In genomic region chr1:74732960-74733615, GRCh38 we compare ENCODE assay signal across 1 cellular context.
TF ChIP-seq lines count a peak whose summit lies in the region.

A gene with protein sequence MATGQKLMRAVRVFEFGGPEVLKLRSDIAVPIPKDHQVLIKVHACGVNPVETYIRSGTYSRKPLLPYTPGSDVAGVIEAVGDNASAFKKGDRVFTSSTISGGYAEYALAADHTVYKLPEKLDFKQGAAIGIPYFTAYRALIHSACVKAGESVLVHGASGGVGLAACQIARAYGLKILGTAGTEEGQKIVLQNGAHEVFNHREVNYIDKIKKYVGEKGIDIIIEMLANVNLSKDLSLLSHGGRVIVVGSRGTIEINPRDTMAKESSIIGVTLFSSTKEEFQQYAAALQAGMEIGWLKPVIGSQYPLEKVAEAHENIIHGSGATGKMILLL (minus strand): TSS chr1:74733050. CDS start chr1:74724821, 8,229 bp downstream.
A gene with protein sequence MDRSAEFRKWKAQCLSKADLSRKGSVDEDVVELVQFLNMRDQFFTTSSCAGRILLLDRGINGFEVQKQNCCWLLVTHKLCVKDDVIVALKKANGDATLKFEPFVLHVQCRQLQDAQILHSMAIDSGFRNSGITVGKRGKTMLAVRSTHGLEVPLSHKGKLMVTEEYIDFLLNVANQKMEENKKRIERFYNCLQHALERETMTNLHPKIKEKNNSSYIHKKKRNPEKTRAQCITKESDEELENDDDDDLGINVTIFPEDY (plus strand): TSS chr1:74733152. CDS start chr1:74733245, 93 bp downstream.

TF ChIP-seq in HEK293, 187 proteins besides CTCF, POLR2A, EP300 and RAD21 (continued from another document and continues in another):
- TF ChIP-seq ZNF239 (tag by site-specific recombination; IDR thresholded peaks at IDR 0.05) = no peak
- peak; percentile 18; the same call in 1 of the 2 replicates for TF ChIP-seq MEIS1 (CRISPR knock-in tag; IDR thresholded peaks at IDR 0.05; ENCODE audit: borderline replicate concordance)
- no peak for TF ChIP-seq ZFP3 (tag by site-specific recombination; IDR thresholded peaks at IDR 0.05; ENCODE audit: low read depth)
- no peak for TF ChIP-seq OVOL3 (tag by site-specific recombination; IDR thresholded peaks at IDR 0.05)
- TF ChIP-seq ZNF354C (tag by site-specific recombination; IDR thresholded peaks at IDR 0.05; ENCODE audit: borderline replicate concordance, low read depth) = no peak
- no peak for TF ChIP-seq ZFP69B (tag by site-specific recombination; IDR thresholded peaks at IDR 0.05)
- TF ChIP-seq KLF8 (tag by site-specific recombination; IDR thresholded peaks at IDR 0.05) = peak; percentile 79
- peak; percentile 67 for TF ChIP-seq ZNF629 (tag by site-specific recombination; IDR thresholded peaks at IDR 0.05)
- TF ChIP-seq ZNF214 (tag by site-specific recombination; IDR thresholded peaks at IDR 0.05; ENCODE audit: borderline replicate concordance) = no peak
- no peak for TF ChIP-seq ZNF248 (tag by site-specific recombination; IDR thresholded peaks at IDR 0.05)
- TF ChIP-seq ZNF280D (tag by site-specific recombination; IDR thresholded peaks at IDR 0.05) = no peak
- TF ChIP-seq KLF16 (tag by site-specific recombination; IDR thresholded peaks at IDR 0.05) = peak; percentile 20; the same call in 1 of the 2 replicates
- TF ChIP-seq ZNF19 (tag by site-specific recombination; IDR thresholded peaks at IDR 0.05; ENCODE audit: low read depth) = no peak
- TF ChIP-seq ZBTB44 (tag by site-specific recombination; IDR thresholded peaks at IDR 0.05) = no peak
- TF ChIP-seq, protein P1, sequence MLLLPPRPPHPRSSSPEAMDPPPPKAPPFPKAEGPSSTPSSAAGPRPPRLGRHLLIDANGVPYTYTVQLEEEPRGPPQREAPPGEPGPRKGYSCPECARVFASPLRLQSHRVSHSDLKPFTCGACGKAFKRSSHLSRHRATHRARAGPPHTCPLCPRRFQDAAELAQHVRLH (tag by site-specific recombination; IDR thresholded peaks at IDR 0.05) = peak; percentile 38; the same call in 1 of the 2 replicates
- TF ChIP-seq GLI4 (tag by site-specific recombination; IDR thresholded peaks at IDR 0.05) = no peak
- TF ChIP-seq ZNF571 (tag by site-specific recombination; IDR thresholded peaks at IDR 0.05) = no peak
- TF ChIP-seq ZNF791 (tag by site-specific recombination; IDR thresholded peaks at IDR 0.05) = no peak
- TF ChIP-seq YY2 (tag by site-specific recombination; IDR thresholded peaks at IDR 0.05) = peak; percentile 96
- TF ChIP-seq ZNF23 (tag by site-specific recombination; IDR thresholded peaks at IDR 0.05; ENCODE audit: borderline replicate concordance) = no peak
- TF ChIP-seq, protein P2, sequence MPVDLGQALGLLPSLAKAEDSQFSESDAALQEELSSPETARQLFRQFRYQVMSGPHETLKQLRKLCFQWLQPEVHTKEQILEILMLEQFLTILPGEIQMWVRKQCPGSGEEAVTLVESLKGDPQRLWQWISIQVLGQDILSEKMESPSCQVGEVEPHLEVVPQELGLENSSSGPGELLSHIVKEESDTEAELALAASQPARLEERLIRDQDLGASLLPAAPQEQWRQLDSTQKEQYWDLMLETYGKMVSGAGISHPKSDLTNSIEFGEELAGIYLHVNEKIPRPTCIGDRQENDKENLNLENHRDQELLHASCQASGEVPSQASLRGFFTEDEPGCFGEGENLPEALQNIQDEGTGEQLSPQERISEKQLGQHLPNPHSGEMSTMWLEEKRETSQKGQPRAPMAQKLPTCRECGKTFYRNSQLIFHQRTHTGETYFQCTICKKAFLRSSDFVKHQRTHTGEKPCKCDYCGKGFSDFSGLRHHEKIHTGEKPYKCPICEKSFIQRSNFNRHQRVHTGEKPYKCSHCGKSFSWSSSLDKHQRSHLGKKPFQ (tag by site-specific recombination; IDR thresholded peaks at IDR 0.05) = no peak
- TF ChIP-seq ZNF785 (tag by site-specific recombination; IDR thresholded peaks at IDR 0.05) = no peak
- no peak for TF ChIP-seq ZNF529 (tag by site-specific recombination; IDR thresholded peaks at IDR 0.05; ENCODE audit: insufficient replicate concordance)
- TF ChIP-seq ATF2 (tag by site-specific recombination; IDR thresholded peaks at IDR 0.05; ENCODE audit: low read depth) = no peak
- peak; percentile 65 for TF ChIP-seq IKZF3 (tag by site-specific recombination; IDR thresholded peaks at IDR 0.05)
- TF ChIP-seq, protein P3, sequence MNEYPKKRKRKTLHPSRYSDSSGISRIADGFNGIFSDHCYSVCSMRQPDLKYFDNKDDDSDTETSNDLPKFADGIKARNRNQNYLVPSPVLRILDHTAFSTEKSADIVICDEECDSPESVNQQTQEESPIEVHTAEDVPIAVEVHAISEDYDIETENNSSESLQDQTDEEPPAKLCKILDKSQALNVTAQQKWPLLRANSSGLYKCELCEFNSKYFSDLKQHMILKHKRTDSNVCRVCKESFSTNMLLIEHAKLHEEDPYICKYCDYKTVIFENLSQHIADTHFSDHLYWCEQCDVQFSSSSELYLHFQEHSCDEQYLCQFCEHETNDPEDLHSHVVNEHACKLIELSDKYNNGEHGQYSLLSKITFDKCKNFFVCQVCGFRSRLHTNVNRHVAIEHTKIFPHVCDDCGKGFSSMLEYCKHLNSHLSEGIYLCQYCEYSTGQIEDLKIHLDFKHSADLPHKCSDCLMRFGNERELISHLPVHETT (tag by site-specific recombination; IDR thresholded peaks at IDR 0.05) = peak; percentile 91
- no peak for TF ChIP-seq ZNF350 (tag by site-specific recombination; IDR thresholded peaks at IDR 0.05)
- TF ChIP-seq ZNF169 (tag by site-specific recombination; IDR thresholded peaks at IDR 0.05) = no peak
- no peak for TF ChIP-seq ZNF114 (tag by site-specific recombination; IDR thresholded peaks at IDR 0.05)
- no peak; the same call in 1 of the 2 replicates for TF ChIP-seq MZF1 (tag by site-specific recombination; IDR thresholded peaks at IDR 0.05; ENCODE audit: borderline replicate concordance)
- TF ChIP-seq ZNF133 (tag by site-specific recombination; IDR thresholded peaks at IDR 0.05) = no peak
- no peak for TF ChIP-seq ZNF311 (tag by site-specific recombination; IDR thresholded peaks at IDR 0.05; ENCODE audit: borderline replicate concordance)
- TF ChIP-seq, protein P4, sequence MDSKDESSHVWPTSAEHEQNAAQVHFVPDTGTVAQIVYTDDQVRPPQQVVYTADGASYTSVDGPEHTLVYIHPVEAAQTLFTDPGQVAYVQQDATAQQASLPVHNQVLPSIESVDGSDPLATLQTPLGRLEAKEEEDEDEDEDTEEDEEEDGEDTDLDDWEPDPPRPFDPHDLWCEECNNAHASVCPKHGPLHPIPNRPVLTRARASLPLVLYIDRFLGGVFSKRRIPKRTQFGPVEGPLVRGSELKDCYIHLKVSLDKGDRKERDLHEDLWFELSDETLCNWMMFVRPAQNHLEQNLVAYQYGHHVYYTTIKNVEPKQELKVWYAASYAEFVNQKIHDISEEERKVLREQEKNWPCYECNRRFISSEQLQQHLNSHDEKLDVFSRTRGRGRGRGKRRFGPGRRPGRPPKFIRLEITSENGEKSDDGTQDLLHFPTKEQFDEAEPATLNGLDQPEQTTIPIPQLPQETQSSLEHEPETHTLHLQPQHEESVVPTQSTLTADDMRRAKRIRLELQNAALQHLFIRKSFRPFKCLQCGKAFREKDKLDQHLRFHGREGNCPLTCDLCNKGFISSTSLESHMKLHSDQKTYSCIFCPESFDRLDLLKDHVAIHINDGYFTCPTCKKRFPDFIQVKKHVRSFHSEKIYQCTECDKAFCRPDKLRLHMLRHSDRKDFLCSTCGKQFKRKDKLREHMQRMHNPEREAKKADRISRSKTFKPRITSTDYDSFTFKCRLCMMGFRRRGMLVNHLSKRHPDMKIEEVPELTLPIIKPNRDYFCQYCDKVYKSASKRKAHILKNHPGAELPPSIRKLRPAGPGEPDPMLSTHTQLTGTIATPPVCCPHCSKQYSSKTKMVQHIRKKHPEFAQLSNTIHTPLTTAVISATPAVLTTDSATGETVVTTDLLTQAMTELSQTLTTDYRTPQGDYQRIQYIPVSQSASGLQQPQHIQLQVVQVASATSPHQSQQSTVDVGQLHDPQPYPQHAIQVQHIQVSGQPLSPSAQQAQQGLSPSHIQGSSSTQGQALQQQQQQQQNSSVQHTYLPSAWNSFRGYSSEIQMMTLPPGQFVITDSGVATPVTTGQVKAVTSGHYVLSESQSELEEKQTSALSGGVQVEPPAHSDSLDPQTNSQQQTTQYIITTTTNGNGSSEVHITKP (tag by site-specific recombination; IDR thresholded peaks at IDR 0.05) = peak; percentile 95
- TF ChIP-seq ZNF768 (tag by site-specific recombination; IDR thresholded peaks at IDR 0.05) = no peak
- TF ChIP-seq ZNF10 (tag by site-specific recombination; IDR thresholded peaks at IDR 0.05) = peak; percentile 57; the same call in 1 of the 2 replicates
- no peak for TF ChIP-seq ZNF146 (tag by site-specific recombination; IDR thresholded peaks at IDR 0.05)
- no peak for TF ChIP-seq ZNF426 (tag by site-specific recombination; IDR thresholded peaks at IDR 0.05)
- no peak for TF ChIP-seq ZBTB21 (tag by site-specific recombination; IDR thresholded peaks at IDR 0.05)
- TF ChIP-seq ZNF677 (tag by site-specific recombination; IDR thresholded peaks at IDR 0.05) = no peak
- no peak for TF ChIP-seq ZNF433 (tag by site-specific recombination; IDR thresholded peaks at IDR 0.05; ENCODE audit: low read depth)
- no peak for TF ChIP-seq ZNF658 (tag by site-specific recombination; IDR thresholded peaks at IDR 0.05)
- no peak for TF ChIP-seq ZNF707 (tag by site-specific recombination; IDR thresholded peaks at IDR 0.05)
- no peak for TF ChIP-seq SP2 (tag by site-specific recombination; IDR thresholded peaks at IDR 0.05)
- no peak for TF ChIP-seq ZIC2 (tag by site-specific recombination; IDR thresholded peaks at IDR 0.05)
- no peak for TF ChIP-seq ZNF221 (tag by site-specific recombination; IDR thresholded peaks at IDR 0.05; ENCODE audit: borderline replicate concordance)
- no peak for TF ChIP-seq ZNF621 (tag by site-specific recombination; IDR thresholded peaks at IDR 0.05)
- TF ChIP-seq KLF10 (tag by site-specific recombination; IDR thresholded peaks at IDR 0.05) = peak; percentile 47
- no peak for TF ChIP-seq ZNF211 (tag by site-specific recombination; IDR thresholded peaks at IDR 0.05; ENCODE audit: low read depth)
- no peak for TF ChIP-seq ZNF302 (tag by site-specific recombination; IDR thresholded peaks at IDR 0.05; ENCODE audit: low read depth)
- TF ChIP-seq ZNF121 (tag by site-specific recombination; IDR thresholded peaks at IDR 0.05) = no peak
- TF ChIP-seq ZNF416 (tag by site-specific recombination; IDR thresholded peaks at IDR 0.05) = no peak
- TF ChIP-seq SALL2 (tag by site-specific recombination; IDR thresholded peaks at IDR 0.05; ENCODE audit: borderline replicate concordance) = no peak
- TF ChIP-seq ZNF626 (tag by site-specific recombination; IDR thresholded peaks at IDR 0.05) = no peak
- TF ChIP-seq ZNF16 (tag by site-specific recombination; IDR thresholded peaks at IDR 0.05; ENCODE audit: low read depth) = no peak
- no peak for TF ChIP-seq RBAK (tag by site-specific recombination; IDR thresholded peaks at IDR 0.05)
- no peak for TF ChIP-seq KLF7 (tag by site-specific recombination; IDR thresholded peaks at IDR 0.05; ENCODE audit: borderline replicate concordance)
- no peak for TF ChIP-seq ZNF174 (tag by site-specific recombination; IDR thresholded peaks at IDR 0.05)
- TF ChIP-seq ZNF132 (tag by site-specific recombination; IDR thresholded peaks at IDR 0.05; ENCODE audit: borderline replicate concordance) = no peak
- TF ChIP-seq ZNF394 (tag by site-specific recombination; IDR thresholded peaks at IDR 0.05; ENCODE audit: borderline replicate concordance) = peak; percentile 72; the same call in 1 of the 2 replicates
- peak; percentile 81 for TF ChIP-seq BCL11B (tag by site-specific recombination; IDR thresholded peaks at IDR 0.05; ENCODE audit: low read depth)
- peak; percentile 85 for TF ChIP-seq ZNF600 (tag by site-specific recombination; IDR thresholded peaks at IDR 0.05)
- TF ChIP-seq ZBTB7A (tag by site-specific recombination; IDR thresholded peaks at IDR 0.05; ENCODE audit: low read depth) = no peak
- 0 out of 2 replicates have a peak, but pooled peaks have one; percentile 10 for TF ChIP-seq ZNF843 (tag by site-specific recombination; IDR thresholded peaks at IDR 0.05)
